8 cellular contexts compared by ENCODE assay signal in the genomic region with DNA sequence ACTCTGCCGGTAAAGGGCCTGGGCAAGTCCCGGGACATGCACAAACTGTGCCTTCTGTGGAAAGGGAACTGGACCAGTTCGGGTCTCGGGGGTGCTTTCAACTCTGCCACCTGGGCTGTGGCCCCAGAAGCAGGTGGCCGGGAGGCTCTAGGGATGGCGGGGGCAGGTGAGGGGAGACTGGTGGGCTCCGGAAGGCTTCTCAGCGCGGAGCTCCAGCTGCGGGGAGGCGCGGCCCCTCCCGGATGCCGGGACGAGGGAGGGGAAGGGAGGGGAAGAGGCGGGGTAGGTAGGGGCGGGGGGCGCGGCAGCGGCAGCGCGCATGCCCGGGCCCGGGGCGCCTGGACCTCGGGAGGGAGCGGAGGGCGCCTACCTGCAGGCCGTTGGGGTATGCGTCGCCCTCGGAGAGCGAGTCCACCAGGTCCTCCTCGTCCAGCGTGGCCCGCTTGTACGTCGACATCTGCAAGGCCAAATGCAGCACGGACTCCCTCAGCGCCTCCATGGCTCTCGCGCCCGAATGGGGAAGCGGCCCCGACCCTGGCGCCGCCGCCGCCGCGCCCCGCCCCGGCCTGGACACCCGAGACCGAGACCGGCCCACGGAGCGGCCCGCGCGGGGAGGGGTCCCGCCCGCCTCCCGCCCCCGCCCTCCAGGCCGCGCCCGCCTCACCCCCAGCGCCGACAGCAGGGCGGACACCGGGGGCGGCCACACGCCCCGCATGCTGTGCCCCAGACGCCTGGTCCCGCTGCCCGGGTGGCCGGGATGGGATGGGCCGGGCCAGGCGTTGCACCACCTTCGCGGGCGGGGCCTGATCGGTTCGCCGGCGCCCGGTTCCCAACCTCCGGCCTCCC. TPM values are rescaled to one million over a fixed set of nuclear protein-coding genes. Genes with fewer than 3 reads are reported as not detected.
DNase-seq lines count a peak whose midpoint lies in the region; ATAC-seq, FAIRE-seq and TF ChIP-seq lines count a peak whose summit lies in the region.

A gene (minus strand): TSS at position 764 of the 846 bp plus-strand sequence. CDS start 49 bp downstream, at position 715.

- no peak within 1 kb of the TSS for H2AFZ ChIP-seq in HCT116 (ENCODE audit: low read depth, low read length, poor library complexity, severe bottlenecking)
- H2AFZ ChIP-seq in mammary epithelial cell (ENCODE audit: low read depth, low read length) = peak within 1 kb of the TSS; percentile 89

- H3K4me3 ChIP-seq in A549 (peak within 1 kb of the TSS; percentile 63), HCT116 (replicated peaks in 1 of 2; ENCODE audit: low read depth in 1 of 2, low read length in 2 of 2) (peak within 1 kb of the TSS; percentile 51 to 66), mammary epithelial cell (replicated peaks in 1 of 3; ENCODE audit: insufficient read depth in 1 of 3, low read depth in 2 of 3, low read length in 3 of 3) (peak within 1 kb of the TSS; percentile 59 to 75 (median 65)), kidney (ENCODE audit: low read length in 2 of 2) (peak within 1 kb of the TSS; percentile 55 to 64)

- H3K9me2 ChIP-seq in HCT116 (ENCODE audit: insufficient read depth) = no peaks in the 10 kb centered on the region

- dilution Hi-C loops in mammary epithelial cell (cut with HindIII; ENCODE audit: low sequenced_read_pairs) = loop anchor here (5.0 kb wide), 1 partner anchor 47 kb away; no protein-coding TSS in a partner anchor

- H3K4me1 ChIP-seq in A549 (peaks cover 47% of the 10 kb centered on the region), HCT116 (ENCODE audit: control insufficient read depth in 1 of 2, insufficient read depth in 2 of 2, low read length in 2 of 2) (peaks cover 25 to 45% of the 10 kb centered on the region in 2 experiments), mammary epithelial cell (ENCODE audit: insufficient read depth, low read length) (peaks cover 20% of the 10 kb centered on the region), kidney (ENCODE audit: control insufficient read depth in 1 of 2, insufficient read depth in 1 of 2, low read depth in 1 of 2, low read length in 2 of 2) (peaks cover 0 to 14% of the 10 kb centered on the region in 2 donors)

- no peak for TF ChIP-seq EP300 in A549 (IDR thresholded peaks at IDR 0.05)

- POLR2A ChIA-PET in A549 (lab: Yijun Ruan, JAX) (no interaction called here), HCT116 (lab: Charles Lee) (interaction anchor here (0.6 kb wide), 1 partner anchor 61 kb away, joined by 4 read pairs; no protein-coding TSS in a partner anchor)

- H3K27ac ChIP-seq in A549 = peak within 1 kb of the TSS; percentile 97 to 99
- peak within 1 kb of the TSS; percentile 29; the same call in 1 of the 2 replicates for H3K27ac ChIP-seq in HCT116 (ENCODE audit: low read depth, low read length)
- peak within 1 kb of the TSS; percentile 37 for H3K27ac ChIP-seq in mammary epithelial cell (ENCODE audit: insufficient read depth, low read depth, low read length)
- H3K27ac ChIP-seq in kidney (ENCODE audit: low read depth in 2 of 2, low read length in 2 of 2) = peak within 1 kb of the TSS in 1 of 2 donors; percentile 60

- CTCF ChIA-PET in A549 (lab: Yijun Ruan, JAX) = interaction anchor here (0.7 to 3.2 kb wide), 3 partner anchors 9 to 79 kb away, joined by 3 to 7 read pairs (median 6); no protein-coding TSS in a partner anchor
- CTCF ChIA-PET in HCT116 (lab: Charles Lee) = no interaction called here
- CTCF ChIA-PET in mammary epithelial cell (lab: Charles Lee; ENCODE audit: low non-redundant PET) = interaction anchor here (0.8 kb wide), 1 partner anchor 34 kb away, joined by 4 read pairs; no protein-coding TSS in a partner anchor

- RAD21 ChIA-PET in HCT116 (lab: Charles Lee; ENCODE audit: low non-redundant PET in 1 of 2, low total read pairs in 2 of 2, uncharacterized antibody in 2 of 2, unreplicated experiment in 2 of 2) = no interaction called here

- H3K36me3 ChIP-seq in HCT116 (ENCODE audit: control insufficient read depth in 1 of 2, insufficient read depth in 2 of 2, low read length in 2 of 2) (no peaks in the 10 kb centered on the region), mammary epithelial cell (ENCODE audit: insufficient read depth, low read length) (no peaks in the 10 kb centered on the region), kidney (ENCODE audit: control insufficient read depth in 1 of 2, insufficient read depth in 2 of 2, low read length in 2 of 2) (peaks cover 0 to 2% of the 10 kb centered on the region in 2 donors)

- no TSS peak for BruUV-seq in HCT116 (replicated peaks; lab: Mats Ljungman, UMichigan)
- no TSS peak for BruUV-seq in mammary epithelial cell (replicated peaks; lab: Mats Ljungman, UMichigan)

- intact Hi-C loops in HCT116 (cut with micrococcal nuclease) (no loop called here), mammary epithelial cell (cut with micrococcal nuclease) (loop anchor here (1.0 kb wide), 1 partner anchor 44 kb away; no protein-coding TSS in a partner anchor), kidney (cut with DNase I) (no loop called here)

- ATAC-seq in A549 = peak; percentile 83 to 89
- peak; percentile 70 for ATAC-seq in HCT116
- no peak for ATAC-seq in GM19328 (IDR thresholded peaks at IDR 0.05; ENCODE audit: unreplicated experiment)
- ATAC-seq in GM19395 (IDR thresholded peaks at IDR 0.05; ENCODE audit: unreplicated experiment) = no peak

- H3K79me2 ChIP-seq in HCT116 (ENCODE audit: insufficient read depth, low read length) = peaks cover 14% of the 10 kb centered on the region; the same call in 1 of the 2 replicates
- H3K79me2 ChIP-seq in mammary epithelial cell (ENCODE audit: insufficient read depth, low read length) = peaks cover 18% of the 10 kb centered on the region

- H3K9ac ChIP-seq in HCT116 (ENCODE audit: low read length) (peak within 1 kb of the TSS; percentile 67), mammary epithelial cell (ENCODE audit: insufficient read depth, low read length) (peak within 1 kb of the TSS; percentile 51), kidney (ENCODE audit: low read length in 2 of 2) (peak within 1 kb of the TSS; percentile 46 to 48)

- TF ChIP-seq CTCF in A549 (IDR thresholded peaks at IDR 0.05) (no peak), HCT116 (IDR thresholded peaks at IDR 0.05 in 2 of 3, conservative IDR thresholded peaks at IDR 0.05 in 1 of 3; ENCODE audit: borderline replicate concordance in 1 of 3, insufficient read depth in 1 of 3, low read depth in 2 of 3, low read length in 2 of 3) (no peak), mammary epithelial cell (conservative IDR thresholded peaks at IDR 0.05 in 1 of 2, IDR thresholded peaks at IDR 0.05 in 1 of 2; ENCODE audit: extremely low read depth in 1 of 2, insufficient read depth in 1 of 2, low read depth in 1 of 2, low read length in 2 of 2) (no peak), kidney (IDR thresholded peaks at IDR 0.05; ENCODE audit: borderline replicate concordance, extremely low read depth, insufficient read depth) (no peak)

- no peaks in the 10 kb centered on the region; the same call in 1 of the 2 replicates for H4K20me1 ChIP-seq in HCT116 (ENCODE audit: insufficient read depth)
- no peaks in the 10 kb centered on the region for H4K20me1 ChIP-seq in mammary epithelial cell (ENCODE audit: insufficient read depth, low read length)

- in situ Hi-C loops in mammary epithelial cell (cut with MboI; ENCODE audit: low sequenced_read_pairs in 2 of 2) = no loop called here

- H3K27me3 ChIP-seq in HCT116 (ENCODE audit: insufficient read depth, low read length) (no peaks in the 10 kb centered on the region), mammary epithelial cell (ENCODE audit: insufficient read depth, low read length) (no peaks in the 10 kb centered on the region)

- H3K4me2 ChIP-seq in A549 = peak within 1 kb of the TSS; percentile 93
- H3K4me2 ChIP-seq in HCT116 (ENCODE audit: low read length) = peak within 1 kb of the TSS; percentile 91
- peak within 1 kb of the TSS; percentile 75 for H3K4me2 ChIP-seq in mammary epithelial cell (ENCODE audit: insufficient read depth, low read depth, low read length)

- peak; percentile 83 for TF ChIP-seq POLR2A in A549 (IDR thresholded peaks at IDR 0.05; ENCODE audit: low read length)
- TF ChIP-seq POLR2A in HCT116 (IDR thresholded peaks at IDR 0.05; ENCODE audit: borderline replicate concordance, extremely low read depth, insufficient read depth, insufficient read length) = no peak

- FAIRE-seq in A549 (lab: Jason Lieb, UNC) (no peak), kidney (lab: Jason Lieb, UNC) (no peak)

- 13% methylated on average over 2 of the region's 90 CpGs for WGBS in A549 (ENCODE audit: missing lambda C conversion rate)
- WGBS in mammary epithelial cell (ENCODE audit: low coverage, missing lambda C conversion rate) = under 1% methylated on average over 17 of the region's 90 CpGs

- TF ChIP-seq RAD21 in A549 (conservative IDR thresholded peaks at IDR 0.05 in 1 of 2, IDR thresholded peaks at IDR 0.05 in 1 of 2) (no peak), HCT116 (IDR thresholded peaks at IDR 0.05; ENCODE audit: low read depth) (no peak)

- H3K9me3 ChIP-seq in A549 (no peaks in the 10 kb centered on the region), HCT116 (ENCODE audit: control insufficient read depth in 1 of 2, insufficient read depth in 1 of 2, low read depth in 1 of 2, low read length in 2 of 2) (no peaks in the 10 kb centered on the region), mammary epithelial cell (replicated peaks; ENCODE audit: insufficient read depth, low read length) (no peaks in the 10 kb centered on the region), kidney (ENCODE audit: control insufficient read depth in 1 of 2, low read length in 2 of 2) (no peaks in the 10 kb centered on the region)

- DNase-seq in A549 (ENCODE audit: low read depth in 1 of 2, low spot score in 1 of 2) (peak; percentile 42 to 52), HCT116 (ENCODE audit: low read depth, low spot score) (no peak), T-helper 2 cell (peak; percentile 29 to 74 (median 42)), mammary epithelial cell (no peak), kidney (peak; percentile 84)
- DNase-seq in stimulated activated CD4-positive, alpha-beta T cell treated with anti-CD3 and anti-CD28 coated beads, Interleukin-1b, Interleukin-23, amount 100 ng/mL, for 4 hours (ENCODE audit: low read depth in 2 of 2) = peak; percentile 21 to 52

TF ChIP-seq in HCT116, 20 proteins besides CTCF, POLR2A, EP300 and RAD21 (continues in another document):
- TF ChIP-seq, protein P1, sequence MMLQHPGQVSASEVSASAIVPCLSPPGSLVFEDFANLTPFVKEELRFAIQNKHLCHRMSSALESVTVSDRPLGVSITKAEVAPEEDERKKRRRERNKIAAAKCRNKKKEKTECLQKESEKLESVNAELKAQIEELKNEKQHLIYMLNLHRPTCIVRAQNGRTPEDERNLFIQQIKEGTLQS (IDR thresholded peaks at IDR 0.05) = no peak

RNA-seq across cellular contexts. Expression of the gene that starts here (rescaled TPM):
- polyA plus RNA-seq in A549 (2011; rRNA removed) (81.8 and 86.4 TPM in 2 replicates), A549 (2017; fragmentation: RNase III; extraction: RNeasy Plus Mini Kit Qiagen cat#74134 plus additional on column Dnase treatment) (40.5 to 53.2 TPM (median 45.7 TPM) in 3 replicates), mammary epithelial cell (65.7 TPM), kidney (ENCODE audit: insufficient read depth, low read depth, low replicate concordance) (30.8 TPM)
- polyA plus RNA-seq in A549 (2012; cell fraction: cytosol; rRNA removed) = 32.0 and 38.7 TPM in 2 replicates
- polyA plus RNA-seq in A549 (2012; cell fraction: nucleus; rRNA removed) = 55.8 and 74.0 TPM in 2 replicates
- polyA minus RNA-seq in A549 (2011; rRNA and poly(A)+ RNA removed) = 48.6 and 51.8 TPM in 2 replicates
- total RNA-seq in HCT116 (2021; ENCODE audit: unreplicated experiment) (66.8 TPM), mammary epithelial cell (100 to 1,000 TPM in 1 of 2 donors, 10 to 100 TPM in 1; 86.3 to 153 TPM), kidney (128 TPM)
- polyA plus RNA-seq in HCT116 (2012) = 64.9 and 72.0 TPM in 2 replicates
- polyA minus RNA-seq in mammary epithelial cell = 75.5 TPM

Comparison
In these comparisons a context has a peak if more than half of its experiments do, and no peak if none do; other contexts are left out.
1. ATAC-seq: peak in A549 (2 of 2) and HCT116 (single experiment); none in GM19328 (single experiment) and GM19395 (single experiment).
2. DNase-seq: peak in A549 (2 of 2), T-helper 2 cell (5 of 5), kidney (single experiment) and stimulated activated CD4-positive, alpha-beta T cell treated with anti-CD3 and anti-CD28 coated beads, Interleukin-1b, Interleukin-23, amount 100 ng/mL, for 4 hours (2 of 2); none in HCT116 (single experiment) and mammary epithelial cell (single experiment).
3. Peak in every context shown above with its lines, with median percentiles within 50 percentile points of each other: H3K4me2 ChIP-seq, H3K4me3 ChIP-seq and H3K9ac ChIP-seq.